Comparison of ENCODE assay signal across 8 cellular contexts in the genomic region with DNA sequence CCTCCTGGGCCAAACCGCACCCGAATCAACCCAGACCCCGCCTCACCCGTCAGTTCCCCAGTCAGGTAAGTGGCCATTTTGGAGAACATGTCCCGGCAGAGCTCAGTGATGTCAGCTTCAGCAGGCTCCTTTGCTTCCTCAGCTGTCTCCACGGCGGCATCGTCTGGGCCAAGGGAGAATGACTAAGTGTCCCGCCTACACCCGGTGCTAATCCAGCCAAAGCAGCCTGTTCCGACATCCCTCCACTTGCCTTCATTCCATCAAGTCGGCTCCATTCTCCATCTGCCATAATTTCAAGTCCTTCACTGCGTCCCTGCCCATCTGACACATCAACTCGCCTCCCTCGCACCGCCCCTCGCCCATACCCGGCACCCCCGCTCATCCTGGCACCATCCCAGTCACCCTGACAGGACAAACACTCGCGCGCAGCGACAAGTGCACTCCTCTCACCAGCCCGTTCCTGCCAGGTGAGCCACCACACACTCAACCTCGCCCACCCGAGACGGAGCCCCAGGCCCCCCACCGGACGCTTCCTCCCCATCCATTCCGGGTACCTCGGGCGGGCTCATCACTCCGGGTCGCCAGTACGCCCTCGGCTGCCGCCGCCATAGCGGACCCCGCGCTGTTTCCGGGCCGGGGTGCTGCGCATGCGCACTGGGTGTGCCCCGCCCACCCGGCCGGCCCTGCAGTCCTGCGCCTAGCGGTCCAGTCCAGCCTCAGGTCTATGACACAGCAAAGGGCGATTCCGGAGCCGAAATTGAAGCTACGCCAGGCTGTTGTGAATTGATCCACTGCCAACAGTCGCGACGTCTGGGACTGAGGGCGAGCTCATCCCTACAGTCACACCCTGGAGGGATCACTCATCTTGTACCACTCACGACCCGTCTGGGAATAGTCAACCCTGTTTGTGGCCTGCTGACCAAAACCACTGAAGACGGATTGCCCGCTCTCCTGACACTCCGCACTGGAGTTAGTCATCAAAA. TPM values are rescaled to one million over a fixed set of nuclear protein-coding genes. Genes with fewer than 3 reads are reported as not detected.
DNase-seq lines count a peak whose midpoint lies in the region; ATAC-seq and TF ChIP-seq lines count a peak whose summit lies in the region.

BLOC1S2 (minus strand) TSS at position 630 of the 983 bp plus-strand sequence; CDS start at position 609, 21 bp downstream.

- no peaks in the 10 kb centered on the region for H3K27me3 ChIP-seq in dorsolateral prefrontal cortex

- peak within 1 kb of the TSS; percentile 98 for H3K27ac Mint-ChIP-seq in activated CD4-positive, alpha-beta memory T cell treated with anti-CD3 and anti-CD28 coated beads, Interleukin-2, amount 10 ng/mL, durations not matched to agents 7 days and 5 days

- peak within 1 kb of the TSS; percentile 100 for H3K4me3 Mint-ChIP-seq in activated CD4-positive, alpha-beta memory T cell treated with anti-CD3 and anti-CD28 coated beads, Interleukin-2, amount 10 ng/mL, durations not matched to agents 7 days and 5 days

- H3K27me3 Mint-ChIP-seq in activated CD4-positive, alpha-beta memory T cell treated with anti-CD3 and anti-CD28 coated beads, Interleukin-2, amount 10 ng/mL, durations not matched to agents 7 days and 5 days, result no peaks in the 10 kb centered on the region

- peak in 1 of 2 donors; percentile 52 for TF ChIP-seq POLR2A in lower leg skin (IDR thresholded peaks at IDR 0.05)

- H3K27ac ChIP-seq in C4-2B (peak within 1 kb of the TSS; percentile 78), dorsolateral prefrontal cortex (peak within 1 kb of the TSS; percentile 77 to 99 (median 95))

- peak; percentile 92 for ATAC-seq in GM19324 (IDR thresholded peaks at IDR 0.05; ENCODE audit: low FRiP score, unreplicated experiment)
- ATAC-seq in HG03469 (IDR thresholded peaks at IDR 0.05; ENCODE audit: unreplicated experiment), result peak; percentile 64

- TF ChIP-seq CTCF in C4-2B (conservative IDR thresholded peaks at IDR 0.05) (no peak), dorsolateral prefrontal cortex (IDR thresholded peaks at IDR 0.05 in 54 of 56, conservative IDR thresholded peaks at IDR 0.05 in 2 of 56; ENCODE audit: low read depth in 1 of 56, partially characterized antibody in 56 of 56) (peak in 55 of 56 donors; percentile 13 to 66 (median 43)), lower leg skin (IDR thresholded peaks at IDR 0.05) (no peak)

- WGBS in lower leg skin, 2 donors, result 1 to 2% methylated on average over 62 of the region's 63 CpGs

- peak within 1 kb of the TSS; percentile 53 to 98 (median 87) for H3K4me3 ChIP-seq in dorsolateral prefrontal cortex
- H3K4me3 ChIP-seq in lower leg skin (ENCODE audit: low read depth, poor library complexity, severe bottlenecking), result peak within 1 kb of the TSS; percentile 87

- intact Hi-C loops in dorsolateral prefrontal cortex (cut with DNase I) (loop anchor here in 1 of 2 donors (1.0 to 5.0 kb wide), 3 partner anchors 19 to 241 kb away; partner anchors contain the start of genes CWF19L1 and NDUFB8), lower leg skin (cut with DNase I; ENCODE audit: low total_unique reads) (no loop called here)

- no peaks in the 10 kb centered on the region for H3K9me3 Mint-ChIP-seq in activated CD4-positive, alpha-beta memory T cell treated with anti-CD3 and anti-CD28 coated beads, Interleukin-2, amount 10 ng/mL, durations not matched to agents 7 days and 5 days

- CTCF ChIA-PET in activated CD4-positive, alpha-beta memory T cell treated with anti-CD3 and anti-CD28 coated beads, Interleukin-2, amount 10 ng/mL, durations not matched to agents 7 days and 5 days (lab: Charles Lee), result interaction anchor here (0.5 to 1.4 kb wide), 8 partner anchors 19 to 729 kb away, joined by 3 to 4 read pairs (median 3); partner anchors contain the start of genes CWF19L1 and HIF1AN

- H3K4me1 Mint-ChIP-seq in activated CD4-positive, alpha-beta memory T cell treated with anti-CD3 and anti-CD28 coated beads, Interleukin-2, amount 10 ng/mL, durations not matched to agents 7 days and 5 days, result peaks cover 29% of the 10 kb centered on the region

- DNase-seq in NCI-H82 (lab: John Stamatoyannopoulos, UW), result peak; percentile 80
- DNase-seq in activated CD4-positive, alpha-beta memory T cell treated with anti-CD3 and anti-CD28 coated beads, Interleukin-2, amount 10 ng/mL, durations not matched to agents 7 days and 5 days, result peak; percentile 88
- peak; percentile 73 to 97 (median 87) for DNase-seq in dorsolateral prefrontal cortex
- peak; percentile 85 to 96 for DNase-seq in lower leg skin (ENCODE audit: low spot score in 2 of 2)
- peak; percentile 84 to 86 for DNase-seq in stimulated activated CD4-positive, alpha-beta T cell treated with anti-CD3 and anti-CD28 coated beads, Interleukin-4, amount 100 ng/mL, for 4 hours

- H3K36me3 Mint-ChIP-seq in activated CD4-positive, alpha-beta memory T cell treated with anti-CD3 and anti-CD28 coated beads, Interleukin-2, amount 10 ng/mL, durations not matched to agents 7 days and 5 days (ENCODE audit: low read depth), result peaks cover 15% of the 10 kb centered on the region

- POLR2A ChIA-PET in activated CD4-positive, alpha-beta memory T cell treated with anti-CD3 and anti-CD28 coated beads, Interleukin-2, amount 10 ng/mL, durations not matched to agents 7 days and 5 days (lab: Charles Lee), result interaction anchor here (0.6 to 3.0 kb wide), 24 partner anchors 9 to 627 kb away, joined by 3 to 29 read pairs (median 4); partner anchors contain the start of genes CWF19L1, ENTPD7, HIF1AN and SCD

RNA-seq across cellular contexts. Expression of gene BLOC1S2, which starts in this region (rescaled TPM):
- total RNA-seq in activated CD4-positive, alpha-beta memory T cell treated with anti-CD3 and anti-CD28 coated beads, Interleukin-2, amount 10 ng/mL, durations not matched to agents 7 days and 5 days, result 10 to 100 TPM; 47.5 to 48.8 TPM
- total RNA-seq in dorsolateral prefrontal cortex (10 to 100 TPM; 29.3 to 92.1 (median 61.9) TPM), lower leg skin (10 to 100 TPM; 33.4 to 51.1 (median 38.0) TPM)

Comparison
In these comparisons a context has a peak if more than half of its experiments do, and no peak if none do; other contexts are left out.
1. Peak in every context shown above with its lines: DNase-seq, ATAC-seq, H3K4me3 ChIP-seq and H3K27ac ChIP-seq.
2. CTCF ChIP-seq: peak in dorsolateral prefrontal cortex (55 of 56); none in C4-2B (single experiment) and lower leg skin (0 of 3).